In genomic region chr11:130000552-130001176, GRCh38 we compare ENCODE assay signal across 10 cellular contexts. TPM values are rescaled to one million over a fixed set of nuclear protein-coding genes. Genes with fewer than 3 reads are reported as not detected.
DNase-seq lines count a peak whose midpoint lies in the region; ATAC-seq, FAIRE-seq and TF ChIP-seq lines count a peak whose summit lies in the region.
"Had no signal": no experiment of that assay in that cellular context is flagged by ENCODE, and none has a peak within 500 bp of the region (broad histone marks: within the 10 kb centered on the region; RNA-seq: fewer than 3 reads in every experiment).

No MANE protein-coding gene starts in this region.

- no peaks in the 10 kb centered on the region for H3K9me3 Mint-ChIP-seq in mesothelial cell of epicardium

- H3K9me3 ChIP-seq in heart right ventricle = no peaks in the 10 kb centered on the region
- H3K9me3 ChIP-seq: SJSA1 had no signal

- ATAC-seq in heart right ventricle = no peak

- H3K27ac Mint-ChIP-seq in mesothelial cell of epicardium = peak overlapping the region; percentile 99

- TF ChIP-seq CTCF in heart right ventricle (IDR thresholded peaks at IDR 0.05) = no peak
- no peak for TF ChIP-seq CTCF in astrocyte of the cerebellum (IDR thresholded peaks at IDR 0.05; ENCODE audit: low read depth, low read length, missing control alignments)
- TF ChIP-seq CTCF in mesothelial cell of epicardium (IDR thresholded peaks at IDR 0.05; ENCODE audit: unreplicated experiment) = no peak

- H3K27me3 ChIP-seq in heart right ventricle = no peaks in the 10 kb centered on the region
- H3K27me3 ChIP-seq in H7 (ENCODE audit: control insufficient read depth, insufficient read depth, low read length) = no peaks in the 10 kb centered on the region
- H3K27me3 ChIP-seq: SJSA1 had no signal

- H3K4me1 Mint-ChIP-seq in mesothelial cell of epicardium = peaks cover 36% of the 10 kb centered on the region

- intact Hi-C loops in heart right ventricle (cut with DNase I) (loop anchor here in 6 of 10 donors (2.0 to 5.0 kb wide), 6 partner anchors 67 to 137 kb away; partner anchors contain the start of gene APLP2 (in 2 of the 6)), cardiac septum (cut with DNase I) (loop anchor here (5.0 kb wide), 1 partner anchor 132 kb away; no protein-coding TSS in a partner anchor)

- no peaks in the 10 kb centered on the region for H3K27me3 Mint-ChIP-seq in mesothelial cell of epicardium (ENCODE audit: low read depth)

- peak overlapping the region in 6 of 10 donors; percentile 56 to 82 (median 77) for H3K4me3 ChIP-seq in heart right ventricle
- peak overlapping the region; percentile 48 for H3K4me3 ChIP-seq in astrocyte of the cerebellum (ENCODE audit: low read depth, low read length)
- no peak overlapping the region for H3K4me3 ChIP-seq in H7 (ENCODE audit: insufficient read depth, low read depth, low read length)

- H3K36me3 Mint-ChIP-seq in mesothelial cell of epicardium = peaks cover 1% of the 10 kb centered on the region

- TF ChIP-seq POLR2A in GM12891 (IDR thresholded peaks at IDR 0.05; ENCODE audit: low read depth, low read length) = no peak

- DNase-seq in heart right ventricle = no peak
- DNase-seq in cardiac septum (ENCODE audit: low spot score) = no peak
- DNase-seq in astrocyte of the cerebellum (ENCODE audit: low read depth) = no peak
- DNase-seq in mesothelial cell of epicardium (ENCODE audit: low spot score in 2 of 2, unreplicated experiment in 2 of 2) = no peak
- no peak for DNase-seq in GM12891 (ENCODE audit: insufficient read length, low spot score)
- DNase-seq in NCI-H345 treated with DMSO at 0.1 percent for 48 hours (lab: John Stamatoyannopoulos, UW; ENCODE audit: unreplicated experiment) = no peak
- no peak for DNase-seq in NCI-H510A (lab: John Stamatoyannopoulos, UW)
- DNase-seq in H7 = no peak

- H3K36me3 ChIP-seq in heart right ventricle (no peaks in the 10 kb centered on the region), H7 (replicated peaks; ENCODE audit: control insufficient read depth, insufficient read depth, low read length) (no peaks in the 10 kb centered on the region)
- H3K36me3 ChIP-seq: SJSA1 had no signal

- FAIRE-seq in GM12891 (lab: Jason Lieb, UNC) = no peak
- FAIRE-seq: G401.6 had no signal

- in situ Hi-C loops in astrocyte of the cerebellum (cut with HindIII; ENCODE audit: low sequenced_read_pairs) = no loop called here

- 90 to 93% methylated on average over 18 of the region's 18 CpGs for WGBS in heart right ventricle, 2 donors

- peak overlapping the region; percentile 91 for H3K4me3 Mint-ChIP-seq in mesothelial cell of epicardium

- peaks cover 5 to 48% (median 33%) of the 10 kb centered on the region in 9 donors for H3K4me1 ChIP-seq in heart right ventricle

- peak overlapping the region in 6 of 10 donors; percentile 96 to 100 (median 100) for H3K27ac ChIP-seq in heart right ventricle

TF ChIP-seq in GM12891, 5 proteins besides CTCF, POLR2A, EP300 and RAD21:
- no peak for TF ChIP-seq POU2F2 (IDR thresholded peaks at IDR 0.05; ENCODE audit: low read depth, low read length)
- TF ChIP-seq PAX5 (IDR thresholded peaks at IDR 0.05; ENCODE audit: insufficient read depth, low read length, severe bottlenecking) = no peak

RNA-seq across cellular contexts. Expression of gene PRDM10, which starts 2.0 kb away (rescaled TPM):
- total RNA-seq in heart right ventricle (1 to 10 TPM; 2.9 to 5.4 (median 3.7) TPM), cardiac septum (6.7 TPM), mesothelial cell of epicardium (17.3 to 17.9 TPM (median 17.8 TPM) in 3 replicates)
- polyA plus RNA-seq in heart right ventricle = 1 to 10 TPM in 1 of 2 donors, under 1 TPM in 1; 0.75 to 3.1 TPM
- 1.6 TPM for polyA plus RNA-seq in GM12891 (2012; ENCODE audit: low read depth, missing spikeins)
- total RNA-seq in H7 (2014; rRNA removed; shearing (Covaris generic)) = 10.6 and 13.0 TPM in 2 replicates
